ENCODE assay signal across 8 cellular contexts in genomic region chr2:113198790-113199612, GRCh38. TPM values are rescaled to one million over a fixed set of nuclear protein-coding genes. Genes with fewer than 3 reads are reported as not detected.
A peak's percentile ranks its signal among the peaks of the same experiment; 100 is the strongest.
DNase-seq lines count a peak whose midpoint lies in the region; ATAC-seq and TF ChIP-seq lines count a peak whose summit lies in the region.

No MANE protein-coding gene starts in this region.

- TF ChIP-seq CTCF in SK-N-SH (IDR thresholded peaks at IDR 0.05) (peak; percentile 83), ovary (IDR thresholded peaks at IDR 0.05) (peak; percentile 81 to 88 (median 87))

- peak overlapping the region; percentile 45 to 78 (median 70) for H3K9ac ChIP-seq in BLaER1 treated with 17β-estradiol and CSF1 and Interleukin-3, amounts not matched to agents 10 nM and 100 nM
- H3K9ac ChIP-seq in SK-N-SH: peak overlapping the region; percentile 44; the same call in 1 of the 2 replicates

- H3K4me3 ChIP-seq in BLaER1 treated with 17β-estradiol and CSF1 and Interleukin-3, amounts not matched to agents 10 nM and 100 nM: peak overlapping the region; percentile 56 to 72 (median 64)
- H3K4me3 ChIP-seq in SK-N-SH (ENCODE audit: low read depth in 2 of 2, low read length in 1 of 2) (peak overlapping the region; percentile 66 to 81), ovary (peak overlapping the region; percentile 70), thymus (ENCODE audit: low read length) (peak overlapping the region; percentile 22)

- peak in 71 of 76 experiments; percentile 7 to 82 (median 57) for DNase-seq in HUDEP-2 (lab: John Stamatoyannopoulos, UW; ENCODE audit: unreplicated experiment in 76 of 76)
- peak; percentile 95 for DNase-seq in SK-N-SH
- DNase-seq in activated naive CD8-positive, alpha-beta T cell treated with anti-CD3 and anti-CD28 coated beads, Interleukin-2, amount 10 ng/mL, durations not matched to agents 7 days and 5 days: peak; percentile 93
- peak; percentile 93 for DNase-seq in Right ventricle myocardium inferior (ENCODE audit: missing footprints)
- peak; percentile 61 to 86 (median 76) for DNase-seq in ovary

- POLR2A ChIA-PET in SK-N-SH (lab: Yijun Ruan, JAX): interaction anchor here (1.2 kb wide), 1 partner anchor 38 kb away, joined by 3 read pairs; no protein-coding TSS in a partner anchor
- POLR2A ChIA-PET in activated naive CD8-positive, alpha-beta T cell treated with anti-CD3 and anti-CD28 coated beads, Interleukin-2, amount 10 ng/mL, durations not matched to agents 7 days and 5 days (lab: Charles Lee): interaction anchor here (0.5 to 6.9 kb wide), 12 partner anchors 18 to 456 kb away, joined by 3 to 68 read pairs (median 4); partner anchors contain the start of gene PSD4

- no peak for TF ChIP-seq POLR2A in ovary (IDR thresholded peaks at IDR 0.05)

- H3K4me3 Mint-ChIP-seq in activated naive CD8-positive, alpha-beta T cell treated with anti-CD3 and anti-CD28 coated beads, Interleukin-2, amount 10 ng/mL, durations not matched to agents 7 days and 5 days: no peak overlapping the region

- H4K20me1 ChIP-seq in BLaER1 treated with 17β-estradiol and CSF1 and Interleukin-3, amounts not matched to agents 10 nM and 100 nM: peaks cover 0 to 50% (median 0%) of the 10 kb centered on the region in 11 experiments; a peak in 4 of 22 replicates
- no peaks in the 10 kb centered on the region for H4K20me1 ChIP-seq in SK-N-SH (ENCODE audit: insufficient read depth)

- H3K4me1 Mint-ChIP-seq in activated naive CD8-positive, alpha-beta T cell treated with anti-CD3 and anti-CD28 coated beads, Interleukin-2, amount 10 ng/mL, durations not matched to agents 7 days and 5 days: peaks cover 53% of the 10 kb centered on the region

- H3K36me3 ChIP-seq in BLaER1 treated with 17β-estradiol and CSF1 and Interleukin-3, amounts not matched to agents 10 nM and 100 nM: peaks cover 19 to 84% (median 53%) of the 10 kb centered on the region in 11 experiments; a peak in 18 of 22 replicates
- H3K36me3 ChIP-seq in SK-N-SH (replicated peaks in 1 of 2; ENCODE audit: control insufficient read depth in 1 of 2, insufficient read depth in 2 of 2, low read length in 1 of 2) (no peaks in the 10 kb centered on the region), ovary (no peaks in the 10 kb centered on the region), thymus (ENCODE audit: control insufficient read depth, insufficient read depth) (peaks cover 81% of the 10 kb centered on the region)

- ATAC-seq in GM19463 (IDR thresholded peaks at IDR 0.05; ENCODE audit: unreplicated experiment) (peak; percentile 53), Right ventricle myocardium inferior (peak; percentile 95)
- ATAC-seq in activated naive CD8-positive, alpha-beta T cell treated with anti-CD3 and anti-CD28 coated beads, Interleukin-2, amount 10 ng/mL, durations not matched to agents 7 days and 5 days (ENCODE audit: low read depth): peak; percentile 71

- H3K79me2 ChIP-seq in SK-N-SH (ENCODE audit: insufficient read depth): no peaks in the 10 kb centered on the region

- no peaks in the 10 kb centered on the region for H3K9me3 ChIP-seq in BLaER1 treated with 17β-estradiol and CSF1 and Interleukin-3, amounts not matched to agents 10 nM and 100 nM (replicated peaks in 1 of 11)
- H3K9me3 ChIP-seq in SK-N-SH (no peaks in the 10 kb centered on the region), ovary (no peaks in the 10 kb centered on the region), thymus (ENCODE audit: control insufficient read depth) (no peaks in the 10 kb centered on the region)

- no peaks in the 10 kb centered on the region for H3K9me2 ChIP-seq in SK-N-SH

- H3F3A ChIP-seq in SK-N-SH (replicated peaks; ENCODE audit: insufficient read depth): no peaks in the 10 kb centered on the region

- peak overlapping the region in 10 of 11 experiments; percentile 35 to 66 (median 46); a peak in 18 of 22 replicates for H3K27ac ChIP-seq in BLaER1 treated with 17β-estradiol and CSF1 and Interleukin-3, amounts not matched to agents 10 nM and 100 nM
- no peak overlapping the region; a peak in 1 of 4 replicates for H3K27ac ChIP-seq in SK-N-SH (ENCODE audit: low read depth in 2 of 2, low read length in 1 of 2)
- peak overlapping the region; percentile 18 to 58 for H3K27ac ChIP-seq in ovary
- peak overlapping the region; percentile 74 for H3K27ac ChIP-seq in thymus (ENCODE audit: low read depth)

- CTCF ChIA-PET in SK-N-SH (lab: Yijun Ruan, JAX): interaction anchor here (0.6 to 10.2 kb wide), 57 partner anchors 9 to 572 kb away, joined by 3 to 98 read pairs (median 5); partner anchors contain the start of gene IL1RN

- H3K36me3 Mint-ChIP-seq in activated naive CD8-positive, alpha-beta T cell treated with anti-CD3 and anti-CD28 coated beads, Interleukin-2, amount 10 ng/mL, durations not matched to agents 7 days and 5 days: peaks cover 43% of the 10 kb centered on the region

- 0% methylated on average over 8 of the region's 79 CpGs for WGBS in SK-N-SH (ENCODE audit: low lambda C conversion rate)
- WGBS in ovary, 3 donors: 0 to 4% (median 1%) methylated on average over 70 to 79 of the region's 79 CpGs
- WGBS in thymus: 56% methylated on average over 79 of the region's 79 CpGs

- H3K27me3 ChIP-seq in BLaER1 treated with 17β-estradiol and CSF1 and Interleukin-3, amounts not matched to agents 10 nM and 100 nM: no peaks in the 10 kb centered on the region
- H3K27me3 ChIP-seq in SK-N-SH (ENCODE audit: insufficient read depth): peaks cover 10% of the 10 kb centered on the region; the same call in 1 of the 2 replicates
- H3K27me3 ChIP-seq in ovary: no peaks in the 10 kb centered on the region
- H3K27me3 ChIP-seq in thymus (ENCODE audit: control insufficient read depth, insufficient read depth): no peaks in the 10 kb centered on the region

- H3K27me3 Mint-ChIP-seq in activated naive CD8-positive, alpha-beta T cell treated with anti-CD3 and anti-CD28 coated beads, Interleukin-2, amount 10 ng/mL, durations not matched to agents 7 days and 5 days: no peaks in the 10 kb centered on the region

- H3K4me2 ChIP-seq in BLaER1 treated with 17β-estradiol and CSF1 and Interleukin-3, amounts not matched to agents 10 nM and 100 nM: peak overlapping the region; percentile 61 to 85 (median 75)
- H3K4me2 ChIP-seq in SK-N-SH: peak overlapping the region; percentile 88

- H3K27ac Mint-ChIP-seq in activated naive CD8-positive, alpha-beta T cell treated with anti-CD3 and anti-CD28 coated beads, Interleukin-2, amount 10 ng/mL, durations not matched to agents 7 days and 5 days: no peak overlapping the region

- no peak for TF ChIP-seq EP300 in SK-N-SH (IDR thresholded peaks at IDR 0.05; ENCODE audit: borderline replicate concordance in 1 of 2, low read depth in 1 of 2, low read length in 1 of 2)
- no peak for TF ChIP-seq EP300 in ovary (IDR thresholded peaks at IDR 0.05)

- peaks cover 31 to 49% (median 44%) of the 10 kb centered on the region in 10 experiments for H3K4me1 ChIP-seq in BLaER1 treated with 17β-estradiol and CSF1 and Interleukin-3, amounts not matched to agents 10 nM and 100 nM
- H3K4me1 ChIP-seq in SK-N-SH (ENCODE audit: control insufficient read depth in 1 of 2, insufficient read depth in 2 of 2, low read depth in 1 of 2, low read length in 1 of 2) (no peaks in the 10 kb centered on the region; a peak in 1 of 4 replicates), ovary (ENCODE audit: insufficient read depth) (no peaks in the 10 kb centered on the region), thymus (ENCODE audit: control insufficient read depth, insufficient read depth, low read length) (no peaks in the 10 kb centered on the region)

- intact Hi-C loops in Right ventricle myocardium inferior (cut with DNase I) (loop anchor here (1.0 kb wide), 1 partner anchor 61 kb away; no protein-coding TSS in a partner anchor), ovary (cut with DNase I) (loop anchor here in 1 of 4 donors (5.0 kb wide), 1 partner anchor 62 kb away; no protein-coding TSS in a partner anchor)

- TF ChIP-seq RAD21 in SK-N-SH (IDR thresholded peaks at IDR 0.05; ENCODE audit: low read length): peak; percentile 36

- peak overlapping the region; percentile 88 for H2AFZ ChIP-seq in SK-N-SH (ENCODE audit: low read depth)

- H3K9me3 Mint-ChIP-seq in activated naive CD8-positive, alpha-beta T cell treated with anti-CD3 and anti-CD28 coated beads, Interleukin-2, amount 10 ng/mL, durations not matched to agents 7 days and 5 days: no peaks in the 10 kb centered on the region

TF ChIP-seq in SK-N-SH, 30 proteins besides CTCF, POLR2A, EP300 and RAD21 (continues in another document):
- TF ChIP-seq SMC3 (IDR thresholded peaks at IDR 0.05; ENCODE audit: low read depth, low read length): peak; percentile 43
- no peak for TF ChIP-seq ELF1 (IDR thresholded peaks at IDR 0.05)
- TF ChIP-seq POLR2AphosphoS5 (IDR thresholded peaks at IDR 0.05; ENCODE audit: low read depth, low read length): no peak
- TF ChIP-seq RCOR1 (IDR thresholded peaks at IDR 0.05; ENCODE audit: low read length): peak; percentile 47; the same call in 1 of the 2 replicates
- TF ChIP-seq GABPA (IDR thresholded peaks at IDR 0.05; ENCODE audit: low read depth): no peak
- TF ChIP-seq MAX (IDR thresholded peaks at IDR 0.05; ENCODE audit: low read depth): peak; percentile 91
- TF ChIP-seq JUND (IDR thresholded peaks at IDR 0.05): no peak
- no peak for TF ChIP-seq NFIC (IDR thresholded peaks at IDR 0.05; ENCODE audit: borderline replicate concordance)
- no peak for TF ChIP-seq EZH2phosphoT487 (IDR thresholded peaks at IDR 0.05; ENCODE audit: borderline replicate concordance, low read depth)
- TF ChIP-seq NRF1 (IDR thresholded peaks at IDR 0.05; ENCODE audit: low read depth, low read length): peak; percentile 62

RNA-seq across cellular contexts. Expression of gene PSD4, which starts 25.2 kb away (rescaled TPM):
- 0.31 and 0.35 TPM in 2 replicates for polyA plus RNA-seq in SK-N-SH (2012; rRNA removed)
- 0.14 and 0.24 TPM in 2 replicates for polyA plus RNA-seq in SK-N-SH (2012; cell fraction: cytosol; rRNA removed)
- 0.31 and 0.43 TPM in 2 replicates for polyA plus RNA-seq in SK-N-SH (2012; cell fraction: nucleus; rRNA removed)
- total RNA-seq in activated naive CD8-positive, alpha-beta T cell treated with anti-CD3 and anti-CD28 coated beads, Interleukin-2, amount 10 ng/mL, durations not matched to agents 7 days and 5 days: 100 to 1,000 TPM; 361 to 385 TPM
- total RNA-seq in Right ventricle myocardium inferior: 3.4 TPM
- total RNA-seq in ovary: 10 to 100 TPM in 1 of 7 donors, 1 to 10 TPM in 6; 2.0 to 14.1 (median 5.4) TPM
- 1 to 10 TPM; 1.2 to 3.3 TPM for polyA plus RNA-seq in ovary
- polyA plus RNA-seq in thymus: 92.1 TPM

Comparison
In these comparisons a context has a peak if more than half of its experiments do, and no peak if none do; other contexts are left out.
1. H3K27ac ChIP-seq: peak in BLaER1 treated with 17β-estradiol and CSF1 and Interleukin-3, amounts not matched to agents 10 nM and 100 nM (10 of 11), ovary (2 of 2) and thymus (single experiment); none in SK-N-SH (0 of 2).
2. H3K4me3 ChIP-seq: peak in every context shown above with its lines; median percentile 74 in SK-N-SH; 70 in ovary; 64 in BLaER1 treated with 17β-estradiol and CSF1 and Interleukin-3, amounts not matched to agents 10 nM and 100 nM; 22 in thymus.
3. RNA of gene PSD4, which starts 25.2 kb away (total RNA-seq): 361 to 385 TPM in activated naive CD8-positive, alpha-beta T cell treated with anti-CD3 and anti-CD28 coated beads, Interleukin-2, amount 10 ng/mL, durations not matched to agents 7 days and 5 days; 2.0 to 14.1 TPM in ovary and 3.4 TPM in Right ventricle myocardium inferior (single experiment); every median in the first group is over 10 times any median in the second.
4. Peak in every context shown above with its lines, with median percentiles within 50 percentile points of each other: ATAC-seq and DNase-seq.